In genomic region chr12:104687823-104688573, GRCh38 we compare ENCODE assay signal across 11 cellular contexts.
DNase-seq lines count a peak whose midpoint lies in the region; ATAC-seq and TF ChIP-seq lines count a peak whose summit lies in the region.
"Had no signal": no experiment of that assay in that cellular context is flagged by ENCODE, and none has a peak within 500 bp of the region (broad histone marks: within the 10 kb centered on the region; RNA-seq: fewer than 3 reads in every experiment).

No MANE protein-coding gene starts in this region.

- H3K79me2 ChIP-seq in DND-41 (ENCODE audit: insufficient read depth, low read length) (peaks cover 100% of the 10 kb centered on the region), Loucy (ENCODE audit: insufficient read depth, low read length) (peaks cover 99% of the 10 kb centered on the region)

- intact Hi-C loops in ovary (cut with DNase I) = no loop called here

- H3K4me3 Mint-ChIP-seq in natural killer cell treated with Interleukin-12 subunit alpha and Interleukin-12 subunit beta and Interleukin-15 and Interleukin-18, amount 100 ng/mL, for 72 hours = peak overlapping the region; percentile 82
- H3K4me3 Mint-ChIP-seq: nephron had no signal

- H3K9me2 ChIP-seq in Loucy (replicated peaks; ENCODE audit: low read depth, low read length) = no peaks in the 10 kb centered on the region

- peaks cover 57% of the 10 kb centered on the region for H4K20me1 ChIP-seq in DND-41 (ENCODE audit: insufficient read depth, low read length)
- H4K20me1 ChIP-seq in Loucy (ENCODE audit: insufficient read depth, low read length, poor library complexity, severe bottlenecking) = peaks cover 60% of the 10 kb centered on the region

- H3K4me1 Mint-ChIP-seq in natural killer cell treated with Interleukin-12 subunit alpha and Interleukin-12 subunit beta and Interleukin-15 and Interleukin-18, amount 100 ng/mL, for 72 hours (ENCODE audit: low read depth in 2 of 2) = peaks cover 76 to 95% of the 10 kb centered on the region in 2 donors

- H3K27me3 Mint-ChIP-seq in natural killer cell treated with Interleukin-12 subunit alpha and Interleukin-12 subunit beta and Interleukin-15 and Interleukin-18, amount 100 ng/mL, for 72 hours = no peaks in the 10 kb centered on the region

- peaks cover 17% of the 10 kb centered on the region for H3K36me3 Mint-ChIP-seq in natural killer cell treated with Interleukin-12 subunit alpha and Interleukin-12 subunit beta and Interleukin-15 and Interleukin-18, amount 100 ng/mL, for 72 hours

- H3K27ac Mint-ChIP-seq in natural killer cell treated with Interleukin-12 subunit alpha and Interleukin-12 subunit beta and Interleukin-15 and Interleukin-18, amount 100 ng/mL, for 72 hours = peak overlapping the region; percentile 93 to 96
- H3K27ac Mint-ChIP-seq: nephron had no signal

- H3K9me3 ChIP-seq in DND-41 (ENCODE audit: insufficient read depth, low read length, severe bottlenecking) (no peaks in the 10 kb centered on the region), Loucy (ENCODE audit: insufficient read depth, low read depth, low read length) (no peaks in the 10 kb centered on the region), ovary (no peaks in the 10 kb centered on the region)
- H3K9me3 ChIP-seq: thoracic aorta had no signal

- no peak overlapping the region for H2AFZ ChIP-seq in DND-41 (ENCODE audit: low read depth, low read length)
- no peak overlapping the region for H2AFZ ChIP-seq in Loucy (ENCODE audit: low read length)

- TF ChIP-seq POLR2A in ovary (IDR thresholded peaks at IDR 0.05) = no peak

- DNase-seq in DND-41 (peak; percentile 87), ovary (no peak)
- peak; percentile 63 to 65 for DNase-seq in activated T-cell treated with anti-CD3 and anti-CD28 coated beads, Interleukin-2, amount 50 U/mL, for 48 hours
- DNase-seq in natural killer cell treated with Interleukin-12 subunit alpha and Interleukin-12 subunit beta and Interleukin-15 and Interleukin-18, amount 100 ng/mL, for 72 hours (ENCODE audit: low spot score) = peak; percentile 90
- DNase-seq: DMS79 treated with DMSO at 0.1 percent for 48 hours, NCI-H2081 treated with DMSO at 0.1 percent for 48 hours had no signal

- 89 to 94% (median 91%) methylated on average over 11 of the region's 11 CpGs for WGBS in ovary, 3 donors

- H3K4me3 ChIP-seq in DND-41 (ENCODE audit: low read depth in 1 of 2, low read length in 2 of 2) (no peak overlapping the region), Loucy (ENCODE audit: low read length, poor library complexity, severe bottlenecking) (peak overlapping the region; percentile 23), ovary (no peak overlapping the region)
- H3K4me3 ChIP-seq: thoracic aorta had no signal

- ATAC-seq in DND-41 (ENCODE audit: insufficient read depth, low read depth) (peak; percentile 86), GM18867 (IDR thresholded peaks at IDR 0.05; ENCODE audit: unreplicated experiment) (no peak), GM19455 (IDR thresholded peaks at IDR 0.05; ENCODE audit: unreplicated experiment) (no peak)
- ATAC-seq in natural killer cell treated with Interleukin-12 subunit alpha and Interleukin-12 subunit beta and Interleukin-15 and Interleukin-18, amount 100 ng/mL, for 72 hours = peak; percentile 84 to 87

- H3K27ac ChIP-seq in DND-41 (ENCODE audit: low read length) (peak overlapping the region; percentile 95), ovary (no peak overlapping the region)

- H3K9ac ChIP-seq in DND-41 (ENCODE audit: low read depth, low read length) = peak overlapping the region; percentile 54
- peak overlapping the region; percentile 59 for H3K9ac ChIP-seq in Loucy (ENCODE audit: low read depth, low read length, poor library complexity, severe bottlenecking)

- peak overlapping the region; percentile 48 for H3K4me2 ChIP-seq in DND-41 (ENCODE audit: insufficient read depth, low read length)
- peak overlapping the region; percentile 64 for H3K4me2 ChIP-seq in Loucy (ENCODE audit: low read depth, low read length, poor library complexity, severe bottlenecking)

- H3F3A ChIP-seq in Loucy (ENCODE audit: low read depth) = no peaks in the 10 kb centered on the region

- peaks cover 49% of the 10 kb centered on the region for H3K36me3 ChIP-seq in DND-41 (ENCODE audit: insufficient read depth, low read length)
- H3K36me3 ChIP-seq in Loucy (ENCODE audit: insufficient read depth, low read length) = peaks cover 35% of the 10 kb centered on the region
- no peaks in the 10 kb centered on the region for H3K36me3 ChIP-seq in ovary
- H3K36me3 ChIP-seq: thoracic aorta had no signal

- H3K27me3 ChIP-seq in DND-41 (ENCODE audit: insufficient read depth, low read length, poor library complexity) = no peaks in the 10 kb centered on the region
- H3K27me3 ChIP-seq in Loucy (ENCODE audit: insufficient read depth, low read length, poor library complexity, severe bottlenecking) = no peaks in the 10 kb centered on the region
- H3K27me3 ChIP-seq in ovary = no peaks in the 10 kb centered on the region

- peaks cover 7% of the 10 kb centered on the region for H3K9me3 Mint-ChIP-seq in natural killer cell treated with Interleukin-12 subunit alpha and Interleukin-12 subunit beta and Interleukin-15 and Interleukin-18, amount 100 ng/mL, for 72 hours

- TF ChIP-seq EP300 in ovary (IDR thresholded peaks at IDR 0.05) = no peak

- H3K4me1 ChIP-seq in DND-41 (ENCODE audit: insufficient read depth, low read length) (peaks cover 90% of the 10 kb centered on the region), Loucy (ENCODE audit: insufficient read depth, low read length, poor library complexity, severe bottlenecking) (peaks cover 63% of the 10 kb centered on the region), ovary (ENCODE audit: insufficient read depth) (no peaks in the 10 kb centered on the region)

- TF ChIP-seq CTCF in DND-41 (IDR thresholded peaks at IDR 0.05; ENCODE audit: borderline replicate concordance, extremely low read depth, low read length, poor library complexity, severe bottlenecking) (no peak), Loucy (conservative IDR thresholded peaks at IDR 0.05; ENCODE audit: low read length) (no peak), ovary (IDR thresholded peaks at IDR 0.05) (no peak)

Comparison
In these comparisons a context has a peak if more than half of its experiments do, and no peak if none do; other contexts are left out.
1. ATAC-seq: peak in DND-41 (single experiment) and natural killer cell treated with Interleukin-12 subunit alpha and Interleukin-12 subunit beta and Interleukin-15 and Interleukin-18, amount 100 ng/mL, for 72 hours (2 of 2); none in GM18867 (single experiment) and GM19455 (single experiment).
2. DNase-seq: peak in DND-41 (single experiment), activated T-cell treated with anti-CD3 and anti-CD28 coated beads, Interleukin-2, amount 50 U/mL, for 48 hours (2 of 2) and natural killer cell treated with Interleukin-12 subunit alpha and Interleukin-12 subunit beta and Interleukin-15 and Interleukin-18, amount 100 ng/mL, for 72 hours (single experiment); none in ovary (0 of 5).